7 cellular contexts compared by ENCODE assay signal in genomic region chr19:44746946-44747738, GRCh38. TPM values are rescaled to one million over a fixed set of nuclear protein-coding genes. Genes with fewer than 3 reads are reported as not detected.
DNase-seq lines count a peak whose midpoint lies in the region; ATAC-seq, FAIRE-seq and TF ChIP-seq lines count a peak whose summit lies in the region.

No MANE protein-coding gene starts in this region.

- H3K27me3 Mint-ChIP-seq in natural killer cell (ENCODE audit: low read depth in 2 of 2) = no peaks in the 10 kb centered on the region

- H3K4me1 ChIP-seq in PC-9 (replicated peaks; ENCODE audit: insufficient read depth) = peaks cover 66% of the 10 kb centered on the region

- no peaks in the 10 kb centered on the region for H3K9me3 Mint-ChIP-seq in natural killer cell

- BruUV-seq in PC-9 (replicated peaks; lab: Mats Ljungman, UMichigan) = TSS peak; percentile 49

- peaks cover 28% of the 10 kb centered on the region for H3K79me2 ChIP-seq in PC-9 (ENCODE audit: low read depth)

- no peaks in the 10 kb centered on the region for H3K9me3 ChIP-seq in PC-9 (ENCODE audit: insufficient read depth, low read depth)

- TF ChIP-seq CTCF in PC-9 (conservative IDR thresholded peaks at IDR 0.05) (no peak), natural killer cell (IDR thresholded peaks at IDR 0.05) (no peak)

- H2AFZ ChIP-seq in PC-9 = peak overlapping the region; percentile 82; the same call in 1 of the 2 replicates

- H3K36me3 ChIP-seq in PC-9 (ENCODE audit: low read depth) = peaks cover 10% of the 10 kb centered on the region; the same call in 1 of the 2 replicates

- no peaks in the 10 kb centered on the region for H3K27me3 ChIP-seq in PC-9 (ENCODE audit: insufficient read depth, low read depth)

- H3F3A ChIP-seq in PC-9 (ENCODE audit: insufficient read depth, low read depth) = peaks cover 40% of the 10 kb centered on the region

- no peaks in the 10 kb centered on the region for H4K20me1 ChIP-seq in PC-9 (ENCODE audit: insufficient read depth)

- peak; percentile 98 for FAIRE-seq in GM12892 (lab: Jason Lieb, UNC)

- peak overlapping the region; percentile 78 for H3K4me3 ChIP-seq in PC-9

- no peaks in the 10 kb centered on the region for H3K9me2 ChIP-seq in PC-9 (ENCODE audit: insufficient read depth)

- peaks cover 29 to 64% of the 10 kb centered on the region in 2 donors for H3K4me1 Mint-ChIP-seq in natural killer cell

- CTCF ChIA-PET in PC-9 (lab: Charles Lee) = no interaction called here

- H3K4me2 ChIP-seq in PC-9 = peak overlapping the region; percentile 96

- DNase-seq in GM12892 (ENCODE audit: insufficient read length) (peak; percentile 65), PC-9 (peak; percentile 87 to 97), fibroblast of gingiva (ENCODE audit: low read depth) (peak; percentile 95), natural killer cell (peak; percentile 90)
- DNase-seq in activated T-helper 1 cell treated with anti-CD3 and anti-CD28 coated beads, Interleukin-2, amount 50 U/mL, for 16 hours (ENCODE audit: low read depth in 1 of 2, low spot score in 1 of 2) = peak; percentile 59 to 88
- peak; percentile 49 to 87 (median 72) for DNase-seq in stimulated activated naive CD4-positive, alpha-beta T cell (lab: John Stamatoyannopoulos, UW)

- ATAC-seq in HG03095 (IDR thresholded peaks at IDR 0.05; ENCODE audit: unreplicated experiment) = peak; percentile 34
- peak; percentile 67 to 79 (median 74) for ATAC-seq in natural killer cell

- TF ChIP-seq POLR2A in GM12892 (IDR thresholded peaks at IDR 0.05; ENCODE audit: low read depth, low read length) = 0 out of 2 replicates have a peak, but pooled peaks have one; percentile 33

- H3K4me3 Mint-ChIP-seq in natural killer cell = peak overlapping the region; percentile 89

- H3K27ac ChIP-seq in PC-9 = peak overlapping the region; percentile 95

- peak overlapping the region; percentile 88 to 93 for H3K27ac Mint-ChIP-seq in natural killer cell

- intact Hi-C loops in PC-9 (cut with micrococcal nuclease; ENCODE audit: unreplicated experiment) (loop anchor here (1.0 kb wide), 1 partner anchor 27 kb away; no protein-coding TSS in a partner anchor), natural killer cell (cut with micrococcal nuclease) (loop anchor here (1.0 kb wide), 1 partner anchor 14 kb away; no protein-coding TSS in a partner anchor)

- no peaks in the 10 kb centered on the region for H3K36me3 Mint-ChIP-seq in natural killer cell

- POLR2A ChIA-PET in PC-9 (lab: Charles Lee; ENCODE audit: unreplicated experiment) = no interaction called here

RNA-seq across cellular contexts. Expression of gene BCL3, which starts 1.4 kb away (rescaled TPM):
- 3.3 TPM for polyA plus RNA-seq in GM12892 (2012; ENCODE audit: missing spikeins)
- total RNA-seq in PC-9 (2021) = 36.1 and 38.9 TPM in 2 replicates
- 100 to 1,000 TPM; 152 to 199 (median 164) TPM for total RNA-seq in natural killer cell

RNA-seq across cellular contexts. Expression of gene CBLC, which starts 30.5 kb away (rescaled TPM):
- not detected for polyA plus RNA-seq in GM12892 (2012; ENCODE audit: missing spikeins)
- total RNA-seq in PC-9 (2021) = 53.6 and 68.8 TPM in 2 replicates
- not detected for total RNA-seq in natural killer cell

RNA-seq across cellular contexts. Expression of gene CEACAM16, which starts 48.2 kb away (rescaled TPM):
- polyA plus RNA-seq in GM12892 (2012; ENCODE audit: missing spikeins) = not detected
- not detected in 2 replicates for total RNA-seq in PC-9 (2021)
- not detected for total RNA-seq in natural killer cell

Comparison
In these comparisons a context has a peak if more than half of its experiments do, and no peak if none do; other contexts are left out.
1. Peak in every context shown above with its lines: DNase-seq, ATAC-seq, H3K4me3 ChIP-seq and H3K27ac ChIP-seq.
2. RNA of gene CBLC, which starts 30.5 kb away (total RNA-seq): 53.6 to 68.8 TPM in PC-9; not detected in natural killer cell; every median in the first group is over 10 times any median in the second.